25 cellular contexts compared by ENCODE assay signal in genomic region chr9:137671196-137671538, GRCh38. TPM values are rescaled to one million over a fixed set of nuclear protein-coding genes. Genes with fewer than 3 reads are reported as not detected.
DNase-seq lines count a peak whose midpoint lies in the region; ATAC-seq, FAIRE-seq and TF ChIP-seq lines count a peak whose summit lies in the region.
"Had no signal": no experiment of that assay in that cellular context is flagged by ENCODE, and none has a peak within 500 bp of the region (broad histone marks: within the 10 kb centered on the region; RNA-seq: fewer than 3 reads in every experiment).

No MANE protein-coding gene starts in this region.

- no peak overlapping the region for H3K4me3 ChIP-seq in H1 (ENCODE audit: extremely low read depth in 1 of 4, insufficient read depth in 2 of 4, low read depth in 3 of 4, low read length in 4 of 4)
- H3K4me3 ChIP-seq: colonic mucosa, GM23248, transverse colon had no signal

- H3K56ac ChIP-seq in H1 (replicated peaks; ENCODE audit: insufficient read length, low read depth, low read length): no peak overlapping the region

- no peak overlapping the region for H2BK15ac ChIP-seq in H1 (ENCODE audit: low read length)

- H3K4me3 Mint-ChIP-seq in Calu3 (ENCODE audit: low read depth, unreplicated experiment) (peak overlapping the region; percentile 59), T-helper 17 cell (no peak overlapping the region), progenitor cell of endocrine pancreas (ENCODE audit: low read depth) (no peak overlapping the region), chondrocyte (ENCODE audit: unreplicated experiment) (no peak overlapping the region)
- H3K4me3 Mint-ChIP-seq: activated CD8-positive, alpha-beta T cell treated with anti-CD3 and anti-CD28 coated beads, Interleukin-2, amount 10 ng/mL, durations not matched to agents 7 days and 5 days; activated naive CD4-positive, alpha-beta T cell treated with anti-CD3 and anti-CD28 coated beads, Interleukin-2, amount 50 U/mL, for 24 hours had no signal

- CTCF ChIA-PET in Calu3 (lab: Charles Lee): interaction anchor here (0.7 kb wide), 1 partner anchor 18 kb away, joined by 3 read pairs; no protein-coding TSS in a partner anchor
- CTCF ChIA-PET in H1 (lab: Charles Lee; ENCODE audit: partially characterized antibody): interaction anchor here (0.6 to 7.0 kb wide), 14 partner anchors 8 to 101 kb away, joined by 3 to 98 read pairs (median 8); partner anchors contain the start of genes DPH7 and EHMT1

- H3K79me2 ChIP-seq in H1 (ENCODE audit: control insufficient read depth in 1 of 2, insufficient read depth in 2 of 2, low read length in 2 of 2): peaks cover 12 to 84% of the 10 kb centered on the region in 2 experiments

- H3K9ac ChIP-seq in H1 (replicated peaks in 1 of 4; ENCODE audit: extremely low read depth in 1 of 4, low read depth in 3 of 4, low read length in 3 of 4): no peak overlapping the region
- H3K9ac ChIP-seq: GM23248 had no signal

- H3K14ac ChIP-seq in H1 (ENCODE audit: insufficient read length): no peak overlapping the region

- no peak overlapping the region; the same call in 1 of the 2 replicates for H2BK5ac ChIP-seq in H1 (ENCODE audit: low read depth, low read length)

- no peak overlapping the region for H2BK120ac ChIP-seq in H1 (replicated peaks; ENCODE audit: low read depth, low read length)

- intact Hi-C loops in Calu3 (cut with micrococcal nuclease; ENCODE audit: unreplicated experiment): no loop called here

- no peak overlapping the region for H4K8ac ChIP-seq in H1 (ENCODE audit: extremely low read depth, insufficient read depth, low read length)

- peaks cover 0 to 2% (median 0%) of the 10 kb centered on the region in 4 experiments; a peak in 1 of 8 replicates for H3K36me3 ChIP-seq in H1 (ENCODE audit: control insufficient read depth in 2 of 4, insufficient read depth in 4 of 4, low read length in 3 of 4)
- H3K36me3 ChIP-seq: colonic mucosa, transverse colon had no signal

- no peak overlapping the region for H2BK20ac ChIP-seq in H1 (ENCODE audit: low read length)

- H3K27me3 Mint-ChIP-seq in Calu3 (ENCODE audit: unreplicated experiment) (no peaks in the 10 kb centered on the region), T-helper 17 cell (no peaks in the 10 kb centered on the region), progenitor cell of endocrine pancreas (no peaks in the 10 kb centered on the region), chondrocyte (ENCODE audit: low read depth) (no peaks in the 10 kb centered on the region)
- H3K27me3 Mint-ChIP-seq: activated naive CD4-positive, alpha-beta T cell treated with anti-CD3 and anti-CD28 coated beads, Interleukin-2, amount 50 U/mL, for 24 hours had no signal

- peak overlapping the region; percentile 31; the same call in 1 of the 2 replicates for H3K27ac ChIP-seq in H1 (ENCODE audit: low read depth, low read length)
- H3K27ac ChIP-seq: GM23248 had no signal

- H3K23ac ChIP-seq in H1 (ENCODE audit: insufficient read length): no peak overlapping the region

- H2BK12ac ChIP-seq in H1 (ENCODE audit: low read depth, low read length): no peak overlapping the region

- no peak for TF ChIP-seq EP300 in H1 (IDR thresholded peaks at IDR 0.05; ENCODE audit: borderline replicate concordance in 1 of 2, low read depth in 2 of 2, low read length in 2 of 2)

- H3K4me2 ChIP-seq in H1 (ENCODE audit: insufficient read depth in 1 of 2, low read depth in 2 of 2, low read length in 2 of 2): peak overlapping the region in 1 of 2 experiments; percentile 48; a peak in 1 of 4 replicates

- TF ChIP-seq CTCF in Calu3 (IDR thresholded peaks at IDR 0.05; ENCODE audit: unreplicated experiment) (no peak), H1 (IDR thresholded peaks at IDR 0.05; ENCODE audit: control extremely low read depth in 1 of 3, insufficient read depth in 1 of 3, low read depth in 1 of 3, low read length in 3 of 3) (no peak), progenitor cell of endocrine pancreas (IDR thresholded peaks at IDR 0.05; ENCODE audit: unreplicated experiment) (no peak), chondrocyte (IDR thresholded peaks at IDR 0.05) (no peak)

- no peaks in the 10 kb centered on the region for H3K27me3 ChIP-seq in H1 (replicated peaks in 1 of 4; ENCODE audit: control insufficient read depth in 3 of 4, extremely low read depth in 1 of 4, insufficient read depth in 3 of 4, low read length in 3 of 4)
- H3K27me3 ChIP-seq: colonic mucosa, transverse colon had no signal

- no peak for FAIRE-seq in H1 (lab: Jason Lieb, UNC)
- FAIRE-seq: G401.6 had no signal

- TF ChIP-seq POLR2A in H1 (IDR thresholded peaks at IDR 0.05; ENCODE audit: control extremely low read depth in 1 of 2, low read depth in 2 of 2, low read length in 2 of 2): no peak

- H3K9me3 ChIP-seq in T-helper 17 cell (ENCODE audit: control insufficient read depth, low read length, poor library complexity, severe bottlenecking) (no peaks in the 10 kb centered on the region), H1 (ENCODE audit: insufficient read depth in 2 of 2, low read depth in 1 of 2, low read length in 1 of 2) (no peaks in the 10 kb centered on the region)
- H3K9me3 ChIP-seq: Caco-2, colonic mucosa, transverse colon had no signal

- H4K20me1 ChIP-seq in H1 (replicated peaks in 1 of 2; ENCODE audit: control insufficient read depth in 1 of 2, insufficient read depth in 2 of 2, low read length in 2 of 2): peaks cover 11 to 20% of the 10 kb centered on the region in 2 experiments

- no peak overlapping the region for H2AFZ ChIP-seq in H1 (ENCODE audit: low read length)
- H2AFZ ChIP-seq: GM23248 had no signal

- H3K4me1 Mint-ChIP-seq in Calu3 (ENCODE audit: low read depth, unreplicated experiment) (peaks cover 23% of the 10 kb centered on the region), T-helper 17 cell (peaks cover 47% of the 10 kb centered on the region), progenitor cell of endocrine pancreas (ENCODE audit: low read depth) (peaks cover 41% of the 10 kb centered on the region), chondrocyte (ENCODE audit: low read depth) (peaks cover 45% of the 10 kb centered on the region)

- no peak overlapping the region for H2AK5ac ChIP-seq in H1 (ENCODE audit: low read depth, low read length)

- peaks cover 17% of the 10 kb centered on the region for H3K79me1 ChIP-seq in H1 (ENCODE audit: low read depth, low read length)

- H4K91ac ChIP-seq in H1 (replicated peaks; ENCODE audit: insufficient read length, low read length): no peak overlapping the region

- H3K18ac ChIP-seq in H1 (ENCODE audit: extremely low read depth, low read length): no peak overlapping the region

- no peak for DNase-seq in Calu3
- DNase-seq in T-helper 17 cell: no peak
- no peak for DNase-seq in H1 (ENCODE audit: low read depth in 1 of 2, low spot score in 2 of 2)
- DNase-seq in progenitor cell of endocrine pancreas (ENCODE audit: low spot score, unreplicated experiment): no peak
- DNase-seq in chondrocyte (ENCODE audit: low spot score): no peak
- DNase-seq: activated CD4-positive, alpha-beta T cell treated with anti-CD3 and anti-CD28 coated beads for 4 hours; activated CD8-positive, alpha-beta T cell treated with anti-CD3 and anti-CD28 coated beads, Interleukin-2, amount 10 ng/mL, durations not matched to agents 7 days and 5 days; Caco-2; effector memory CD4-positive, alpha-beta T cell; Kasumi-1; MV-4-11; NCI-H1436; NCI-H2081 treated with DMSO at 0.1 percent for 48 hours; NCI-H226; SHP77; stimulated activated CD4-positive, alpha-beta T cell treated with anti-CD3 and anti-CD28 coated beads, Interleukin-4, amount 100 ng/mL, for 1 hour had no signal

- H3K27ac Mint-ChIP-seq in Calu3 (ENCODE audit: unreplicated experiment): peak overlapping the region; percentile 32
- H3K27ac Mint-ChIP-seq in T-helper 17 cell: peak overlapping the region; percentile 39
- peak overlapping the region; percentile 71 for H3K27ac Mint-ChIP-seq in progenitor cell of endocrine pancreas
- no peak overlapping the region for H3K27ac Mint-ChIP-seq in chondrocyte (ENCODE audit: unreplicated experiment)
- H3K27ac Mint-ChIP-seq: activated CD8-positive, alpha-beta T cell treated with anti-CD3 and anti-CD28 coated beads, Interleukin-2, amount 10 ng/mL, durations not matched to agents 7 days and 5 days; activated naive CD4-positive, alpha-beta T cell treated with anti-CD3 and anti-CD28 coated beads, Interleukin-2, amount 50 U/mL, for 24 hours; activated T-helper 2 cell treated with anti-CD3 and anti-CD28 coated beads, Interferon-gamma antibody, Interleukin-2, Interleukin-4, amounts not matched to agents 10 μg/mL and 5 μg/mL and 100 μg/mL, durations not matched to agents 14 hours and 24 hours and 36 hours had no signal

- POLR2A ChIA-PET in H1 (lab: Charles Lee; ENCODE audit: partially characterized antibody): interaction anchor here (0.5 to 3.9 kb wide), 8 partner anchors 10 to 90 kb away, joined by 3 to 21 read pairs (median 3); partner anchors contain the start of gene EHMT1

- peaks cover 22% of the 10 kb centered on the region for H3K36me3 Mint-ChIP-seq in Calu3 (ENCODE audit: insufficient read depth, unreplicated experiment)
- peaks cover 6% of the 10 kb centered on the region for H3K36me3 Mint-ChIP-seq in T-helper 17 cell (ENCODE audit: low read depth)
- peaks cover 13% of the 10 kb centered on the region for H3K36me3 Mint-ChIP-seq in progenitor cell of endocrine pancreas (ENCODE audit: insufficient read depth)
- peaks cover 10% of the 10 kb centered on the region for H3K36me3 Mint-ChIP-seq in chondrocyte (ENCODE audit: low read depth)

- no TSS peak for BruUV-seq in Calu3 (replicated peaks; lab: Mats Ljungman, UMichigan)

- ATAC-seq in T-helper 17 cell (no peak), HG03175 (IDR thresholded peaks at IDR 0.05; ENCODE audit: unreplicated experiment) (no peak), HG02798 (IDR thresholded peaks at IDR 0.05; ENCODE audit: poor library complexity, unreplicated experiment) (no peak), HG02763 (IDR thresholded peaks at IDR 0.05; ENCODE audit: unreplicated experiment) (no peak)
- ATAC-seq: activated CD8-positive, alpha-beta T cell treated with anti-CD3 and anti-CD28 coated beads, Interleukin-2, amount 10 ng/mL, durations not matched to agents 7 days and 5 days had no signal

- H3K4me1 ChIP-seq in H1 (replicated peaks in 1 of 4; ENCODE audit: control insufficient read depth in 3 of 4, insufficient read depth in 4 of 4, low read length in 3 of 4): peaks cover 30 to 58% (median 42%) of the 10 kb centered on the region in 4 experiments
- H3K4me1 ChIP-seq: Caco-2 had no signal

- WGBS in H1 (ENCODE audit: extremely low coverage in 1 of 2, insufficient coverage in 1 of 2, insufficient read length in 1 of 2, insufficient replicate concordance in 2 of 2, low coverage in 1 of 2, low lambda C conversion rate in 2 of 2, missing lambda C conversion rate in 1 of 2), 2 experiments: 81% methylated on average over 3 of the region's 3 CpGs; no CpG with 5 or more reads in 1 of the 2 experiments

- H3K9me3 Mint-ChIP-seq in Calu3 (ENCODE audit: low read depth, unreplicated experiment) (no peaks in the 10 kb centered on the region), progenitor cell of endocrine pancreas (ENCODE audit: low read depth) (no peaks in the 10 kb centered on the region), chondrocyte (ENCODE audit: low read depth) (no peaks in the 10 kb centered on the region)
- H3K9me3 Mint-ChIP-seq: activated naive CD4-positive, alpha-beta T cell treated with anti-CD3 and anti-CD28 coated beads, Interleukin-2, amount 50 U/mL, for 24 hours; activated T-helper 2 cell treated with anti-CD3 and anti-CD28 coated beads, Interferon-gamma antibody, Interleukin-2, Interleukin-4, amounts not matched to agents 10 μg/mL and 5 μg/mL and 100 μg/mL, durations not matched to agents 14 hours and 24 hours and 36 hours had no signal

- H3K23me2 ChIP-seq in H1 (ENCODE audit: low read depth, low read length): peaks cover 7% of the 10 kb centered on the region; the same call in 1 of the 2 replicates

- H4K5ac ChIP-seq in H1 (ENCODE audit: insufficient read length, low read depth, low read length): no peak overlapping the region

- TF ChIP-seq RAD21 in H1 (IDR thresholded peaks at IDR 0.05 in 1 of 2, conservative IDR thresholded peaks at IDR 0.05 in 1 of 2; ENCODE audit: low read depth in 2 of 2, low read length in 2 of 2): no peak

- no peak overlapping the region for H3K4ac ChIP-seq in H1 (replicated peaks; ENCODE audit: insufficient read length, low read depth, low read length)

RNA-seq across cellular contexts. Expression of gene EHMT1, which starts 52.4 kb away (rescaled TPM):
- total RNA-seq in Calu3 (2022) (56.0 and 61.7 TPM in 2 replicates), T-helper 17 cell (100 to 1,000 TPM; 106 to 108 TPM), progenitor cell of endocrine pancreas (159 and 167 TPM in 2 replicates), chondrocyte (59.6 to 92.3 TPM (median 61.0 TPM) in 3 replicates)
- total RNA-seq in H1 (2021; fragmentation: NEBNext Ultra II Directional; extraction: Animal tissue kit (Norgen Biotek cat#: 25700)): 163 and 171 TPM in 2 replicates
- polyA plus RNA-seq in H1 (2011; rRNA removed): 95.7 and 143 TPM in 2 replicates
- polyA plus RNA-seq in H1 (2011; cell fraction: cytosol; rRNA removed): 96.0 TPM
- 204 TPM for polyA plus RNA-seq in H1 (2011; cell fraction: nucleus; rRNA removed)
- 66.4 to 99.9 TPM (median 90.6 TPM) in 4 replicates for polyA plus RNA-seq in H1 (2012, experiment 1 of 2)
- 56.9 TPM for polyA plus RNA-seq in H1 (2012, experiment 2 of 2)
- polyA plus RNA-seq in H1 (2013, experiment 1 of 2): 68.1 TPM
- 62.4 TPM for polyA plus RNA-seq in H1 (2013, experiment 2 of 2)
- polyA minus RNA-seq in H1 (2011; rRNA and poly(A)+ RNA removed): 101 and 107 TPM in 2 replicates
- 93.4 TPM for polyA minus RNA-seq in H1 (2011; cell fraction: cytosol; rRNA and poly(A)+ RNA removed)
- 95.4 TPM for polyA minus RNA-seq in H1 (2011; cell fraction: nucleus; rRNA and poly(A)+ RNA removed)
